Comparison of ENCODE assay signal across 22 cellular contexts in genomic region chr4:184428787-184429186, GRCh38.
"Had no signal": no experiment of that assay in that cellular context is flagged by ENCODE, and none has a peak within 500 bp of the region (broad histone marks: within the 10 kb centered on the region; RNA-seq: fewer than 3 reads in every experiment).

No MANE protein-coding gene starts in this region.

- DNase-seq: activated CD4-positive, alpha-beta memory T cell treated with anti-CD3 and anti-CD28 coated beads for 36 hours; activated CD4-positive, alpha-beta T cell treated with anti-CD3 and anti-CD28 coated beads, Interleukin-2, amount 10 ng/mL, durations not matched to agents 24 days and 14 days; activated CD4-positive, CD25-positive, alpha-beta regulatory T cell treated with anti-CD3 and anti-CD28 coated beads, Interleukin-2, amount 50 U/mL, for 72 hours; activated effector memory CD4-positive, alpha-beta T cell treated with Interleukin-2 at 50 U/mL for 16 hours; activated naive CD4-positive, alpha-beta T cell treated with anti-CD3 and anti-CD28 coated beads for 36 hours; activated naive CD8-positive, alpha-beta T cell treated with anti-CD3 and anti-CD28 coated beads, Interleukin-2, amount 10 ng/mL, durations not matched to agents 7 days and 5 days; activated T-cell treated with anti-CD3 and anti-CD28 coated beads, Interleukin-2, amount 50 U/mL, for 72 hours; cerebellar nuclear complex; colonic mucosa; effector CD8-positive, alpha-beta T cell; left lung; lower lobe of right lung; mesenchymal stem cell; naive thymus-derived CD8-positive, alpha-beta T cell; right lobe of liver; stimulated activated CD4-positive, alpha-beta T cell treated with anti-CD3 and anti-CD28 coated beads, Interleukin-2, amount 100 ng/mL, for 48 hours; T-cell; transverse colon had no signal

- H3K27me3 Mint-ChIP-seq: activated CD4-positive, alpha-beta memory T cell treated with anti-CD3 and anti-CD28 coated beads for 36 hours; activated CD4-positive, alpha-beta T cell treated with anti-CD3 and anti-CD28 coated beads, Interleukin-2, amount 10 ng/mL, durations not matched to agents 24 days and 14 days; activated naive CD8-positive, alpha-beta T cell treated with anti-CD3 and anti-CD28 coated beads, Interleukin-2, amount 10 ng/mL, durations not matched to agents 7 days and 5 days; brain; naive thymus-derived CD8-positive, alpha-beta T cell; progenitor cell of endocrine pancreas; T-cell had no signal

- H3K4me3 ChIP-seq: ascending aorta, cardiac muscle cell, colonic mucosa, left lung, lower lobe of right lung, right lobe of liver, transverse colon had no signal

- H3K27ac ChIP-seq: cardiac muscle cell, left lung, right lobe of liver had no signal

- H3K27me3 ChIP-seq: ascending aorta, cardiac muscle cell, colonic mucosa, left lung, right lobe of liver, transverse colon had no signal

- H3K36me3 ChIP-seq: cardiac muscle cell had no signal

- H3K9me3 Mint-ChIP-seq: activated CD4-positive, alpha-beta memory T cell treated with anti-CD3 and anti-CD28 coated beads for 36 hours; activated CD4-positive, alpha-beta T cell treated with anti-CD3 and anti-CD28 coated beads, Interleukin-2, amount 10 ng/mL, durations not matched to agents 24 days and 14 days; activated naive CD4-positive, alpha-beta T cell treated with anti-CD3 and anti-CD28 coated beads for 36 hours; activated naive CD8-positive, alpha-beta T cell treated with anti-CD3 and anti-CD28 coated beads, Interleukin-2, amount 10 ng/mL, durations not matched to agents 7 days and 5 days; activated T-cell treated with anti-CD3 and anti-CD28 coated beads, Interleukin-2, amount 50 U/mL, for 72 hours; brain; T-cell had no signal

- H3K9me3 ChIP-seq: ascending aorta, colonic mucosa, left lung, lower lobe of right lung, right lobe of liver, transverse colon had no signal

- H3K27ac Mint-ChIP-seq: activated naive CD4-positive, alpha-beta T cell treated with anti-CD3 and anti-CD28 coated beads for 36 hours; progenitor cell of endocrine pancreas had no signal

- H3K4me3 Mint-ChIP-seq: activated CD4-positive, alpha-beta memory T cell treated with anti-CD3 and anti-CD28 coated beads for 36 hours; activated CD4-positive, alpha-beta T cell treated with anti-CD3 and anti-CD28 coated beads, Interleukin-2, amount 10 ng/mL, durations not matched to agents 24 days and 14 days; activated naive CD4-positive, alpha-beta T cell treated with anti-CD3 and anti-CD28 coated beads for 36 hours; activated naive CD8-positive, alpha-beta T cell treated with anti-CD3 and anti-CD28 coated beads, Interleukin-2, amount 10 ng/mL, durations not matched to agents 7 days and 5 days; activated T-cell treated with anti-CD3 and anti-CD28 coated beads, Interleukin-2, amount 50 U/mL, for 72 hours; brain; naive thymus-derived CD8-positive, alpha-beta T cell; T-cell had no signal

- ATAC-seq: activated T-cell treated with anti-CD3 and anti-CD28 coated beads, Interleukin-2, amount 50 U/mL, for 72 hours; left lung; lower lobe of right lung; naive thymus-derived CD8-positive, alpha-beta T cell; right lobe of liver; T-cell had no signal
